In genomic region chr1:9111357-9111691, GRCh38 we compare ENCODE assay signal across 1 cellular context.
TF ChIP-seq lines count a peak whose summit lies in the region.

No MANE protein-coding gene starts in this region.

TF ChIP-seq in H1, 55 proteins besides CTCF, POLR2A, EP300 and RAD21:
- TF ChIP-seq TCF12 (IDR thresholded peaks at IDR 0.05; ENCODE audit: low read depth, low read length) (no peak), EGR1 (IDR thresholded peaks at IDR 0.05; ENCODE audit: borderline replicate concordance, low read depth, low read length) (no peak), CBX5 (IDR thresholded peaks at IDR 0.05; ENCODE audit: low read depth, low read length) (no peak), ATF2 (IDR thresholded peaks at IDR 0.05; ENCODE audit: low read length) (no peak), BCL11A (IDR thresholded peaks at IDR 0.05; ENCODE audit: low read depth in 2 of 2, low read length in 2 of 2) (no peak), SP2 (IDR thresholded peaks at IDR 0.05; ENCODE audit: low read length) (no peak), KDM5A (IDR thresholded peaks at IDR 0.05; ENCODE audit: low read length) (no peak), TAF1 (IDR thresholded peaks at IDR 0.05; ENCODE audit: low read depth, low read length) (no peak)
TF ChIP-seq in H1: peak in this region for 0.
